1 cellular context compared by ENCODE assay signal in the genomic region with DNA sequence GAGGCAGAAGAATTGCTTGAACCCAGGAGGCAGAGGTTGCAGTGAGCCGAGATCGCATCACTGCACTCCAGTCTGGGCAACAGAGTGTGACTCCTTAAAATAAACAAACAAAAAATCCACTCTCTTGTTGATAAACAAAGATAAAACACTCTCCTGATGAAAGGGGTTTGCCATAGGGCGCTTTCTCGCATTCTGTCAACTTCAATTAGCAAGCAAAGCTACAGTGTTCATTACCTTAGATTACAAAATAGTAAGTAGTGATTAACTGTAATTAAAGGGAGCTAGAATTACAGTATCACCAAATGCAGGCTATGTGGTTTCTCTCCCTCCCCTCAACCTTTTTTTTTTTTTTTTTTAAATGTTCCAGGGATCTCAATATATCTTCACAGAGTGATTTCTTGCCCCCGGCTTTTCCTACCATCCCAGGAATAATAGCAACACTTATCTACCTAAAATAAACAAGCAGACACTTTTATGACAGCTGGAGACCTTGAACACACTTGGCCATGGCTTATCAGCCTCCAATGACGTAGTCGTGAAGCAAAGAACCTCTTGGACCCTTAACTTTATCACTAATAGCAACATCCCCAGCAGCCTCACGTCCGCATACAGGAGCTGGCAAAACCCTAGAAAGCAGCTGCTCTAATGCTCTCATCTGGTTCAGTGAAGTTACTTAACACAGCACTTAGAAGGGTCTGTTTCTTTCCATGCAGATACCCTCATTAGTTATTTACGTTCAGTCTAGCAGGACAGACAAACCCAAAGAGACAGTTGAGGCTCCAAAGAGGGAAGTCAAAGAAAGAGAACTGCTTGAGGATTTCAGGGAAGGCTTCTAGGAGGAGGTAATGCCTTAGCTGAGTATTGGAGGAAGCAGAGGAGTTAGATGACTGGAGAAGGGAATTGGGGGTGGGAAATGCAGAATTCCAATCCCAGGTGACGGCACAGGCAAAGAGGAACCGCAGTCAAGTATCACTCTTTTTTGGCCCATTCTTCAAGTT.
TF ChIP-seq lines count a peak whose summit lies in the region.

No MANE protein-coding gene starts in this region.

TF ChIP-seq in SK-N-SH treated with all-trans-retinoic acid at 6 μM for 48 hours, 23 proteins besides CTCF, POLR2A, EP300 and RAD21 (continued from another document):
- peak; percentile 83 for TF ChIP-seq TSHZ2 (CRISPR knock-in tag; IDR thresholded peaks at IDR 0.05)
TF ChIP-seq in SK-N-SH treated with all-trans-retinoic acid at 6 μM for 48 hours: peak in this region for 4.
